ENCODE assay signal across 8 cellular contexts in genomic region chr2:7427293-7428060, GRCh38.
DNase-seq lines count a peak whose midpoint lies in the region; ATAC-seq and TF ChIP-seq lines count a peak whose summit lies in the region.

No MANE protein-coding gene starts in this region.

- ATAC-seq in heart right ventricle (peak in 5 of 8 donors; percentile 34 to 54 (median 43)), sciatic nerve (peak; percentile 43), HG02610 (IDR thresholded peaks at IDR 0.05; ENCODE audit: unreplicated experiment) (no peak), HG02840 (IDR thresholded peaks at IDR 0.05; ENCODE audit: low FRiP score, unreplicated experiment) (no peak)

- peaks cover 0 to 62% (median 32%) of the 10 kb centered on the region in 7 donors for H3K27me3 ChIP-seq in heart right ventricle

- H3K4me3 Mint-ChIP-seq in activated naive CD8-positive, alpha-beta T cell treated with anti-CD3 and anti-CD28 coated beads for 36 hours = peak overlapping the region; percentile 4

- DNase-seq in DMS79 (lab: John Stamatoyannopoulos, UW) (peak; percentile 33), HS-27A (ENCODE audit: low read depth) (peak; percentile 19), NCI-H526 treated with DMSO at 0.1 percent for 48 hours (lab: John Stamatoyannopoulos, UW) (peak; percentile 49), heart right ventricle (peak in 1 of 2 donors; percentile 52), sciatic nerve (ENCODE audit: low spot score) (no peak)
- no peak for DNase-seq in activated naive CD8-positive, alpha-beta T cell treated with anti-CD3 and anti-CD28 coated beads for 36 hours

- no peak overlapping the region for H3K4me3 ChIP-seq in heart right ventricle

- peaks cover 0 to 38% (median 3%) of the 10 kb centered on the region in 9 donors for H3K4me1 ChIP-seq in heart right ventricle

- 47 to 50% methylated on average over 8 of the region's 8 CpGs for WGBS in heart right ventricle, 2 donors

- no peaks in the 10 kb centered on the region for H3K36me3 ChIP-seq in heart right ventricle

- TF ChIP-seq CTCF in heart right ventricle (IDR thresholded peaks at IDR 0.05) = peak; percentile 54 to 86 (median 76)

- intact Hi-C loops in heart right ventricle (cut with DNase I) = loop anchor here in 9 of 10 donors (1.0 to 10.0 kb wide), 7 partner anchors 223 to 1337 kb away; no protein-coding TSS in a partner anchor
- intact Hi-C loops in sciatic nerve (cut with DNase I) = loop anchor here (5.0 kb wide), 2 partner anchors 1200 to 1260 kb away; no protein-coding TSS in a partner anchor

- H3K9me3 Mint-ChIP-seq in activated naive CD8-positive, alpha-beta T cell treated with anti-CD3 and anti-CD28 coated beads for 36 hours = peaks cover 1% of the 10 kb centered on the region

- peak overlapping the region; percentile 65 for H3K27ac Mint-ChIP-seq in activated naive CD8-positive, alpha-beta T cell treated with anti-CD3 and anti-CD28 coated beads for 36 hours

- no peak overlapping the region for H3K27ac ChIP-seq in heart right ventricle

- H3K27me3 Mint-ChIP-seq in activated naive CD8-positive, alpha-beta T cell treated with anti-CD3 and anti-CD28 coated beads for 36 hours = peaks cover 6% of the 10 kb centered on the region

- H3K4me1 Mint-ChIP-seq in activated naive CD8-positive, alpha-beta T cell treated with anti-CD3 and anti-CD28 coated beads for 36 hours = peaks cover 40% of the 10 kb centered on the region

- H3K9me3 ChIP-seq in heart right ventricle = peaks cover 0 to 1% (median 0%) of the 10 kb centered on the region in 11 donors

- peaks cover 20% of the 10 kb centered on the region for H3K36me3 Mint-ChIP-seq in activated naive CD8-positive, alpha-beta T cell treated with anti-CD3 and anti-CD28 coated beads for 36 hours

Comparison
In these comparisons a context has a peak if more than half of its experiments do, and no peak if none do; other contexts are left out.
1. DNase-seq: peak in DMS79 (single experiment), HS-27A (single experiment) and NCI-H526 treated with DMSO at 0.1 percent for 48 hours (single experiment); none in activated naive CD8-positive, alpha-beta T cell treated with anti-CD3 and anti-CD28 coated beads for 36 hours (single experiment) and sciatic nerve (single experiment).
2. ATAC-seq: peak in heart right ventricle (5 of 8) and sciatic nerve (single experiment); none in HG02610 (single experiment) and HG02840 (single experiment).